ENCODE assay signal across 31 cellular contexts in the genomic region with DNA sequence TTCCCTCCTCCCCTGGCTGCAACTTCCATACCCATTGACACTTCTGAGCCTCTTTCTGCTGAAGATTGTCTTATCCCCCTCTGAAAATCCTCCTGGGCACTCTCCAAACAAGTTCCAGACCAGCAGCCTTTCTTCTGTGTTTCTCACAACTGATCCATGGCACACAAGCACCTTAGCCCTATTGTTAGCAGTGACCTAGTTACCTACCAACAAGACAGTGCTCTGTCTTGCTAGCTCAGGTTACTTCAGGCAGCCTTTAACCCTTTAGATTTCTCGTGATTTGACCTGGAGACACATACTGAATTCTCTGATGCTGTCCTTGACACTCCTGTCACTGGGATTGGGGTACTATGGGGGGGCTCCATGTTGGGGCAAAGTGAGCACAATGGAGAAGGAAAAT.
"Had no signal": no experiment of that assay in that cellular context is flagged by ENCODE, and none has a peak within 500 bp of the region (broad histone marks: within the 10 kb centered on the region; RNA-seq: fewer than 3 reads in every experiment).

No MANE protein-coding gene starts in this region.

- DNase-seq: activated CD4-positive, alpha-beta memory T cell treated with anti-CD3 and anti-CD28 coated beads for 36 hours; activated CD4-positive, alpha-beta T cell treated with anti-CD3 and anti-CD28 coated beads for 4 hours; activated CD4-positive, alpha-beta T cell treated with anti-CD3 and anti-CD28 coated beads, Interleukin-2, amount 50 U/mL, for 1 hour; activated CD4-positive, CD25-positive, alpha-beta regulatory T cell treated with anti-CD3 and anti-CD28 coated beads, Interleukin-2, amount 50 U/mL, for 72 hours; activated CD8-positive, alpha-beta memory T cell treated with anti-CD3 and anti-CD28 coated beads for 24 hours; activated CD8-positive, alpha-beta memory T cell treated with anti-CD3 and anti-CD28 coated beads, Interleukin-2, amount 10 ng/mL, durations not matched to agents 7 days and 5 days; activated CD8-positive, alpha-beta memory T cell treated with anti-CD3 and anti-CD28 coated beads, Interleukin-2, amount 50 U/mL, for 48 hours; activated effector memory CD4-positive, alpha-beta T cell treated with anti-CD3 and anti-CD28 coated beads, Interleukin-2, amount 50 U/mL, for 16 hours; activated naive CD4-positive, alpha-beta T cell; activated naive CD4-positive, alpha-beta T cell treated with anti-CD3 and anti-CD28 coated beads, Interleukin-2, amount 50 U/mL, for 16 hours; activated naive CD8-positive, alpha-beta T cell treated with anti-CD3 and anti-CD28 coated beads for 36 hours; activated T-cell treated with anti-CD3 and anti-CD28 coated beads, Interleukin-2, amount 50 U/mL, for 48 hours; amniotic stem cell; aorta; brain microvascular endothelial cell; NCI-H1105 treated with DMSO at 0.1 percent for 48 hours; NCI-H1436; NCI-H1694; NCI-H1930; NCI-H2081 treated with DMSO at 0.1 percent for 48 hours; NCI-H2171; NCI-H2227 treated with DMSO at 0.1 percent for 48 hours; NCI-H524 treated with DMSO at 0.1 percent for 48 hours; SHP77; SJCRH30; T1000 had no signal

- H3K27ac Mint-ChIP-seq: activated CD4-positive, alpha-beta memory T cell treated with anti-CD3 and anti-CD28 coated beads for 36 hours; activated CD8-positive, alpha-beta memory T cell treated with anti-CD3 and anti-CD28 coated beads, Interleukin-2, amount 10 ng/mL, durations not matched to agents 7 days and 5 days; activated naive CD8-positive, alpha-beta T cell treated with anti-CD3 and anti-CD28 coated beads for 36 hours had no signal

- H3K4me3 ChIP-seq: cardiac muscle cell, K562, SJCRH30, SK-N-MC had no signal

- H3K9me3 Mint-ChIP-seq: activated CD4-positive, alpha-beta memory T cell treated with anti-CD3 and anti-CD28 coated beads for 36 hours; activated naive CD8-positive, alpha-beta T cell treated with anti-CD3 and anti-CD28 coated beads for 36 hours; central memory CD8-positive, alpha-beta T cell had no signal

- H3K27me3 ChIP-seq: brain microvascular endothelial cell, cardiac muscle cell, SJCRH30 had no signal

- H3K36me3 ChIP-seq: brain microvascular endothelial cell, cardiac muscle cell, SJCRH30 had no signal

- ATAC-seq: activated CD8-positive, alpha-beta memory T cell treated with anti-CD3 and anti-CD28 coated beads, Interleukin-2, amount 10 ng/mL, durations not matched to agents 7 days and 5 days; K562; Panc1 had no signal

- H3K27ac ChIP-seq: brain microvascular endothelial cell, cardiac muscle cell, SJCRH30, SK-N-MC had no signal

- H3K4me1 ChIP-seq: SJCRH30 had no signal

- H3K36me3 Mint-ChIP-seq: activated CD4-positive, alpha-beta memory T cell treated with anti-CD3 and anti-CD28 coated beads for 36 hours; activated CD8-positive, alpha-beta memory T cell treated with anti-CD3 and anti-CD28 coated beads, Interleukin-2, amount 10 ng/mL, durations not matched to agents 7 days and 5 days; activated naive CD8-positive, alpha-beta T cell treated with anti-CD3 and anti-CD28 coated beads for 36 hours had no signal

- H3K4me3 Mint-ChIP-seq: activated CD4-positive, alpha-beta memory T cell treated with anti-CD3 and anti-CD28 coated beads for 36 hours; activated CD8-positive, alpha-beta memory T cell treated with anti-CD3 and anti-CD28 coated beads, Interleukin-2, amount 10 ng/mL, durations not matched to agents 7 days and 5 days; activated naive CD8-positive, alpha-beta T cell treated with anti-CD3 and anti-CD28 coated beads for 36 hours; central memory CD8-positive, alpha-beta T cell had no signal

- H3K4me1 Mint-ChIP-seq: activated CD8-positive, alpha-beta memory T cell treated with anti-CD3 and anti-CD28 coated beads, Interleukin-2, amount 10 ng/mL, durations not matched to agents 7 days and 5 days; activated naive CD8-positive, alpha-beta T cell treated with anti-CD3 and anti-CD28 coated beads for 36 hours; central memory CD8-positive, alpha-beta T cell had no signal

- H3K27me3 Mint-ChIP-seq: activated naive CD8-positive, alpha-beta T cell treated with anti-CD3 and anti-CD28 coated beads for 36 hours had no signal

- H3K9me3 ChIP-seq: SJCRH30 had no signal
